ENCODE assay signal across 16 cellular contexts in genomic region chr22:49829044-49829719, GRCh38. TPM values are rescaled to one million over a fixed set of nuclear protein-coding genes. Genes with fewer than 3 reads are reported as not detected.
DNase-seq lines count a peak whose midpoint lies in the region; ATAC-seq and TF ChIP-seq lines count a peak whose summit lies in the region.
"Had no signal": no experiment of that assay in that cellular context is flagged by ENCODE, and none has a peak within 500 bp of the region (broad histone marks: within the 10 kb centered on the region; RNA-seq: fewer than 3 reads in every experiment).

No MANE protein-coding gene starts in this region.

- peak overlapping the region; percentile 45; the same call in 1 of the 2 replicates for H3K4me3 ChIP-seq in DOHH2 (ENCODE audit: low read length)
- peak overlapping the region; percentile 6; the same call in 1 of the 2 replicates for H3K4me3 ChIP-seq in Karpas-422 (ENCODE audit: low read length)
- H3K4me3 ChIP-seq in uterus, result no peak overlapping the region
- no peak overlapping the region for H3K4me3 ChIP-seq in PC-3 (ENCODE audit: low read length)
- H3K4me3 ChIP-seq: hepatocyte, left lung had no signal

- H3K79me2 ChIP-seq in DOHH2 (ENCODE audit: control insufficient read depth, low read length), result peaks cover 36% of the 10 kb centered on the region
- H3K79me2 ChIP-seq in Karpas-422 (ENCODE audit: low read length), result peaks cover 30% of the 10 kb centered on the region
- H3K79me2 ChIP-seq in PC-3 (ENCODE audit: low read length), result peaks cover 30% of the 10 kb centered on the region

- H3K36me3 ChIP-seq in DOHH2 (ENCODE audit: control insufficient read depth, low read length) (peaks cover 26% of the 10 kb centered on the region), Karpas-422 (ENCODE audit: insufficient read depth, low read length) (peaks cover 11% of the 10 kb centered on the region; the same call in 1 of the 2 replicates), uterus (no peaks in the 10 kb centered on the region), PC-3 (ENCODE audit: low read depth, low read length) (no peaks in the 10 kb centered on the region)
- H3K36me3 ChIP-seq: neutrophil had no signal

- H3K27me3 ChIP-seq in DOHH2 (ENCODE audit: control insufficient read depth, low read length), result peaks cover 35% of the 10 kb centered on the region
- no peaks in the 10 kb centered on the region for H3K27me3 ChIP-seq in Karpas-422 (ENCODE audit: low read length)
- no peaks in the 10 kb centered on the region for H3K27me3 ChIP-seq in uterus
- no peaks in the 10 kb centered on the region for H3K27me3 ChIP-seq in PC-3 (ENCODE audit: low read length)
- H3K27me3 ChIP-seq: esophagus squamous epithelium, hepatocyte, left lung, neutrophil, testis had no signal

- peak overlapping the region; percentile 77 for H3K27ac Mint-ChIP-seq in activated naive CD8-positive, alpha-beta T cell treated with anti-CD3 and anti-CD28 coated beads for 36 hours
- H3K27ac Mint-ChIP-seq in nephron, result peak overlapping the region in 2 of 3 experiments; percentile 74 to 78

- POLR2A ChIA-PET in PC-3 (lab: Charles Lee; ENCODE audit: unreplicated experiment), result no interaction called here

- H3K9me3 ChIP-seq in DOHH2 (ENCODE audit: control insufficient read depth, insufficient read depth, low read length) (no peaks in the 10 kb centered on the region), Karpas-422 (ENCODE audit: low read length) (no peaks in the 10 kb centered on the region), uterus (no peaks in the 10 kb centered on the region), PC-3 (ENCODE audit: low read length) (no peaks in the 10 kb centered on the region)
- H3K9me3 ChIP-seq: esophagus squamous epithelium, left lung, neutrophil, testis had no signal

- H3K4me1 ChIP-seq in DOHH2 (ENCODE audit: control insufficient read depth, low read length) (peaks cover 40% of the 10 kb centered on the region), Karpas-422 (ENCODE audit: low read length) (peaks cover 35% of the 10 kb centered on the region), uterus (peaks cover 4 to 16% of the 10 kb centered on the region in 2 donors), PC-3 (ENCODE audit: insufficient read depth, low read length) (peaks cover 24% of the 10 kb centered on the region)

- H3K9ac ChIP-seq in Karpas-422 (ENCODE audit: low read length), result 0 out of 2 replicates have a peak overlapping the region, but pooled peaks have one; percentile 38
- no peak overlapping the region for H3K9ac ChIP-seq in PC-3 (ENCODE audit: low read length)

- TF ChIP-seq CTCF in DOHH2 (IDR thresholded peaks at IDR 0.05; ENCODE audit: low read depth, low read length, poor library complexity, severe bottlenecking), result no peak
- TF ChIP-seq CTCF in nephron (IDR thresholded peaks at IDR 0.05; ENCODE audit: unreplicated experiment in 3 of 3), result no peak
- TF ChIP-seq CTCF in uterus (IDR thresholded peaks at IDR 0.05), result no peak
- TF ChIP-seq CTCF in PC-3 (conservative IDR thresholded peaks at IDR 0.05; ENCODE audit: low read depth, low read length), result no peak

- intact Hi-C loops in uterus (cut with DNase I; ENCODE audit: low total_unique reads), result no loop called here
- intact Hi-C loops in PC-3 (cut with micrococcal nuclease), result no loop called here

- no peaks in the 10 kb centered on the region for H3K27me3 Mint-ChIP-seq in activated naive CD8-positive, alpha-beta T cell treated with anti-CD3 and anti-CD28 coated beads for 36 hours
- H3K27me3 Mint-ChIP-seq in nephron (ENCODE audit: low read depth), result peaks cover 8% of the 10 kb centered on the region

- H3K9me3 Mint-ChIP-seq in activated naive CD8-positive, alpha-beta T cell treated with anti-CD3 and anti-CD28 coated beads for 36 hours, result peaks cover 2% of the 10 kb centered on the region
- peaks cover 20% of the 10 kb centered on the region for H3K9me3 Mint-ChIP-seq in nephron

- no TSS peak for BruUV-seq in PC-3 (replicated peaks; lab: Mats Ljungman, UMichigan)

- H3K4me3 Mint-ChIP-seq in activated naive CD8-positive, alpha-beta T cell treated with anti-CD3 and anti-CD28 coated beads for 36 hours, result peak overlapping the region; percentile 14
- H3K4me3 Mint-ChIP-seq in nephron, result peak overlapping the region; percentile 65 to 77 (median 77)

- H2AFZ ChIP-seq in Karpas-422 (ENCODE audit: low read length), result no peak overlapping the region
- H2AFZ ChIP-seq in PC-3 (ENCODE audit: low read length), result no peak overlapping the region
- H2AFZ ChIP-seq: hepatocyte had no signal

- no peak for TF ChIP-seq POLR2A in uterus (IDR thresholded peaks at IDR 0.05)

- H4K20me1 ChIP-seq in DOHH2 (ENCODE audit: control insufficient read depth, insufficient read depth, low read depth, low read length), result peaks cover 22% of the 10 kb centered on the region
- peaks cover 25% of the 10 kb centered on the region for H4K20me1 ChIP-seq in Karpas-422 (ENCODE audit: insufficient read depth, low read depth, low read length)
- H4K20me1 ChIP-seq in PC-3 (ENCODE audit: low read length), result peaks cover 26% of the 10 kb centered on the region

- ATAC-seq in HG03520 (IDR thresholded peaks at IDR 0.05; ENCODE audit: unreplicated experiment), result no peak
- ATAC-seq in PC-3, result no peak
- ATAC-seq: left lung had no signal

- H3K27ac ChIP-seq in DOHH2 (ENCODE audit: low read depth, low read length) (no peak overlapping the region), Karpas-422 (ENCODE audit: low read length) (no peak overlapping the region), uterus (no peak overlapping the region), PC-3 (ENCODE audit: low read length) (no peak overlapping the region)
- H3K27ac ChIP-seq: hepatocyte, left lung, neutrophil had no signal

- H3K9me2 ChIP-seq in DOHH2 (replicated peaks; ENCODE audit: control insufficient read depth, low read length) (no peaks in the 10 kb centered on the region), Karpas-422 (replicated peaks; ENCODE audit: insufficient read depth, low read length) (no peaks in the 10 kb centered on the region), PC-3 (replicated peaks; ENCODE audit: low read length) (no peaks in the 10 kb centered on the region)

- peaks cover 7% of the 10 kb centered on the region for H3K36me3 Mint-ChIP-seq in activated naive CD8-positive, alpha-beta T cell treated with anti-CD3 and anti-CD28 coated beads for 36 hours
- peaks cover 19% of the 10 kb centered on the region for H3K36me3 Mint-ChIP-seq in nephron (ENCODE audit: low read depth)

- CTCF ChIA-PET in PC-3 (lab: Charles Lee), result no interaction called here

- H3K4me2 ChIP-seq in DOHH2 (ENCODE audit: low read length) (peak overlapping the region; percentile 71), Karpas-422 (ENCODE audit: low read depth, low read length, poor library complexity, severe bottlenecking) (peak overlapping the region; percentile 65), PC-3 (ENCODE audit: low read length) (no peak overlapping the region)

- H3K4me1 Mint-ChIP-seq in activated naive CD8-positive, alpha-beta T cell treated with anti-CD3 and anti-CD28 coated beads for 36 hours, result peaks cover 25% of the 10 kb centered on the region
- H3K4me1 Mint-ChIP-seq in nephron, result peaks cover 21% of the 10 kb centered on the region

- peaks cover 10% of the 10 kb centered on the region; the same call in 1 of the 2 replicates for H3F3A ChIP-seq in DOHH2 (ENCODE audit: control insufficient read depth, insufficient read depth)
- H3F3A ChIP-seq in PC-3 (ENCODE audit: low read length, unreplicated experiment), result no peaks in the 10 kb centered on the region

- DNase-seq in Karpas-422 (no peak), NCI-H1105 (lab: John Stamatoyannopoulos, UW) (no peak), uterus (no peak), PC-3 (no peak)
- no peak for DNase-seq in activated naive CD8-positive, alpha-beta T cell treated with anti-CD3 and anti-CD28 coated beads for 36 hours
- DNase-seq: esophagus squamous epithelium, GDM1, NCI-H1092 treated with DMSO at 0.1 percent for 48 hours, NCI-H226, testis had no signal

RNA-seq across cellular contexts. Expression of gene BRD1, which starts 1.5 kb away (rescaled TPM):
- total RNA-seq in Karpas-422 (2014; rRNA removed; shearing (Covaris generic); ENCODE audit: low replicate concordance), result 16.0 and 27.3 TPM in 2 replicates
- total RNA-seq in activated naive CD8-positive, alpha-beta T cell treated with anti-CD3 and anti-CD28 coated beads for 36 hours, result 10 to 100 TPM; 22.7 to 23.2 TPM
- total RNA-seq in uterus (10 to 100 TPM; 17.9 to 47.4 (median 37.9) TPM), PC-3 (2014; rRNA removed) (19.1 and 23.0 TPM in 2 replicates)

RNA-seq across cellular contexts. Expression of gene ZBED4, which starts 24.5 kb away (rescaled TPM):
- 22.9 and 24.6 TPM in 2 replicates for total RNA-seq in Karpas-422 (2014; rRNA removed; shearing (Covaris generic); ENCODE audit: low replicate concordance)
- 10 to 100 TPM; 20.6 to 20.7 TPM for total RNA-seq in activated naive CD8-positive, alpha-beta T cell treated with anti-CD3 and anti-CD28 coated beads for 36 hours
- total RNA-seq in uterus (10 to 100 TPM in 2 of 4 donors, 1 to 10 TPM in 1, under 1 TPM in 1; 0.59 to 16.4 (median 12.7) TPM), PC-3 (2014; rRNA removed) (11.5 and 14.3 TPM in 2 replicates)

Comparison
In these comparisons a context has a peak if more than half of its experiments do, and no peak if none do; other contexts are left out.
1. H3K4me3 ChIP-seq: peak in DOHH2 (single experiment) and Karpas-422 (single experiment); none in uterus (0 of 2) and PC-3 (single experiment).